ENCODE assay signal across 28 cellular contexts in genomic region chr17:59631221-59631720, GRCh38. TPM values are rescaled to one million over a fixed set of nuclear protein-coding genes. Genes with fewer than 3 reads are reported as not detected.
A peak's percentile ranks its signal among the peaks of the same experiment; 100 is the strongest.
DNase-seq lines count a peak whose midpoint lies in the region; ATAC-seq and TF ChIP-seq lines count a peak whose summit lies in the region.
"Had no signal": no experiment of that assay in that cellular context is flagged by ENCODE, and none has a peak within 500 bp of the region (broad histone marks: within the 10 kb centered on the region; RNA-seq: fewer than 3 reads in every experiment).

No MANE protein-coding gene starts in this region.

- ATAC-seq in activated T-cell treated with anti-CD3 and anti-CD28 coated beads, Interleukin-2, amount 50 U/mL, for 72 hours (replicated peaks in 1 of 2): no peak
- ATAC-seq in activated T-cell treated with anti-CD3 and anti-CD28 coated beads, Interleukin-2, amount 50 U/mL, for 4 hours: no peak
- ATAC-seq in stimulated activated effector memory CD8-positive, alpha-beta T cell treated with anti-CD3 and anti-CD28 coated beads, Interleukin-12 subunit alpha, Interleukin-12 subunit beta, amount 100 ng/mL, for 72 hours: no peak
- ATAC-seq in activated CD8-positive, alpha-beta T cell treated with anti-CD3 and anti-CD28 coated beads for 36 hours: no peak
- no peak for ATAC-seq in GM18873 (IDR thresholded peaks at IDR 0.05; ENCODE audit: low FRiP score, unreplicated experiment)
- ATAC-seq: A549; naive thymus-derived CD4-positive, alpha-beta T cell; stimulated activated naive CD8-positive, alpha-beta T cell treated with anti-CD3 and anti-CD28 coated beads, Interleukin-15, amount 100 ng/mL, for 72 hours had no signal

- no peaks in the 10 kb centered on the region for H3K27me3 ChIP-seq in dorsolateral prefrontal cortex
- H3K27me3 ChIP-seq: vagina had no signal

- intact Hi-C loops in dendritic cell treated with granulocyte-macrophage colony-stimulating factor and Interleukin-4, amounts not matched to agents 40 ng/mL and 50 ng/mL, for 4 days (cut with micrococcal nuclease): no loop called here
- intact Hi-C loops in activated CD8-positive, alpha-beta T cell treated with anti-CD3 and anti-CD28 coated beads for 36 hours (cut with micrococcal nuclease): no loop called here
- intact Hi-C loops in dorsolateral prefrontal cortex (cut with DNase I): no loop called here

- peaks cover 91% of the 10 kb centered on the region for H3K4me1 Mint-ChIP-seq in activated T-cell treated with anti-CD3 and anti-CD28 coated beads, Interleukin-2, amount 50 U/mL, for 72 hours (ENCODE audit: low read depth)
- H3K4me1 Mint-ChIP-seq in activated T-cell treated with anti-CD3 and anti-CD28 coated beads, Interleukin-2, amount 50 U/mL, for 4 hours (ENCODE audit: low read depth): peaks cover 69% of the 10 kb centered on the region
- H3K4me1 Mint-ChIP-seq in HFFc6 (ENCODE audit: low read depth): peaks cover 80% of the 10 kb centered on the region
- peaks cover 57% of the 10 kb centered on the region for H3K4me1 Mint-ChIP-seq in dendritic cell treated with granulocyte-macrophage colony-stimulating factor and Interleukin-4, amounts not matched to agents 40 ng/mL and 50 ng/mL, for 4 days (ENCODE audit: low read depth)
- peaks cover 58% of the 10 kb centered on the region for H3K4me1 Mint-ChIP-seq in stimulated activated effector memory CD8-positive, alpha-beta T cell treated with anti-CD3 and anti-CD28 coated beads, Interleukin-12 subunit alpha, Interleukin-12 subunit beta, amount 100 ng/mL, for 72 hours
- H3K4me1 Mint-ChIP-seq in activated CD8-positive, alpha-beta T cell treated with anti-CD3 and anti-CD28 coated beads for 36 hours (ENCODE audit: low read depth): peaks cover 67% of the 10 kb centered on the region

- peaks cover 0 to 3% of the 10 kb centered on the region in 2 donors for H3K9me3 Mint-ChIP-seq in activated T-cell treated with anti-CD3 and anti-CD28 coated beads, Interleukin-2, amount 50 U/mL, for 72 hours
- no peaks in the 10 kb centered on the region for H3K9me3 Mint-ChIP-seq in activated T-cell treated with anti-CD3 and anti-CD28 coated beads, Interleukin-2, amount 50 U/mL, for 4 hours
- no peaks in the 10 kb centered on the region for H3K9me3 Mint-ChIP-seq in HFFc6
- no peaks in the 10 kb centered on the region for H3K9me3 Mint-ChIP-seq in dendritic cell treated with granulocyte-macrophage colony-stimulating factor and Interleukin-4, amounts not matched to agents 40 ng/mL and 50 ng/mL, for 4 days
- H3K9me3 Mint-ChIP-seq in stimulated activated effector memory CD8-positive, alpha-beta T cell treated with anti-CD3 and anti-CD28 coated beads, Interleukin-12 subunit alpha, Interleukin-12 subunit beta, amount 100 ng/mL, for 72 hours: no peaks in the 10 kb centered on the region
- peaks cover 2% of the 10 kb centered on the region for H3K9me3 Mint-ChIP-seq in activated CD8-positive, alpha-beta T cell treated with anti-CD3 and anti-CD28 coated beads for 36 hours
- H3K9me3 Mint-ChIP-seq: central memory CD8-positive, alpha-beta T cell; naive thymus-derived CD4-positive, alpha-beta T cell; stimulated activated naive CD8-positive, alpha-beta T cell treated with anti-CD3 and anti-CD28 coated beads, Interleukin-15, amount 100 ng/mL, for 72 hours had no signal

- peak overlapping the region in 1 of 2 donors; percentile 33 for H3K4me3 Mint-ChIP-seq in activated T-cell treated with anti-CD3 and anti-CD28 coated beads, Interleukin-2, amount 50 U/mL, for 72 hours
- no peak overlapping the region for H3K4me3 Mint-ChIP-seq in activated T-cell treated with anti-CD3 and anti-CD28 coated beads, Interleukin-2, amount 50 U/mL, for 4 hours
- peak overlapping the region; percentile 26; the same call in 1 of the 2 replicates for H3K4me3 Mint-ChIP-seq in HFFc6
- no peak overlapping the region for H3K4me3 Mint-ChIP-seq in dendritic cell treated with granulocyte-macrophage colony-stimulating factor and Interleukin-4, amounts not matched to agents 40 ng/mL and 50 ng/mL, for 4 days
- no peak overlapping the region for H3K4me3 Mint-ChIP-seq in stimulated activated effector memory CD8-positive, alpha-beta T cell treated with anti-CD3 and anti-CD28 coated beads, Interleukin-12 subunit alpha, Interleukin-12 subunit beta, amount 100 ng/mL, for 72 hours
- H3K4me3 Mint-ChIP-seq in activated CD8-positive, alpha-beta T cell treated with anti-CD3 and anti-CD28 coated beads for 36 hours: no peak overlapping the region
- H3K4me3 Mint-ChIP-seq: B cell; central memory CD8-positive, alpha-beta T cell; stimulated activated naive CD8-positive, alpha-beta T cell treated with anti-CD3 and anti-CD28 coated beads, Interleukin-15, amount 100 ng/mL, for 72 hours had no signal

- peak overlapping the region; percentile 75 for H3K27ac Mint-ChIP-seq in activated T-cell treated with anti-CD3 and anti-CD28 coated beads, Interleukin-2, amount 50 U/mL, for 72 hours
- peak overlapping the region; percentile 36 for H3K27ac Mint-ChIP-seq in HFFc6
- peak overlapping the region; percentile 79 for H3K27ac Mint-ChIP-seq in dendritic cell treated with granulocyte-macrophage colony-stimulating factor and Interleukin-4, amounts not matched to agents 40 ng/mL and 50 ng/mL, for 4 days
- H3K27ac Mint-ChIP-seq in stimulated activated effector memory CD8-positive, alpha-beta T cell treated with anti-CD3 and anti-CD28 coated beads, Interleukin-12 subunit alpha, Interleukin-12 subunit beta, amount 100 ng/mL, for 72 hours: peak overlapping the region; percentile 48
- no peak overlapping the region for H3K27ac Mint-ChIP-seq in activated CD8-positive, alpha-beta T cell treated with anti-CD3 and anti-CD28 coated beads for 36 hours
- H3K27ac Mint-ChIP-seq: B cell had no signal

- H3K27me3 Mint-ChIP-seq in activated T-cell treated with anti-CD3 and anti-CD28 coated beads, Interleukin-2, amount 50 U/mL, for 72 hours (ENCODE audit: low read depth): no peaks in the 10 kb centered on the region
- no peaks in the 10 kb centered on the region for H3K27me3 Mint-ChIP-seq in activated T-cell treated with anti-CD3 and anti-CD28 coated beads, Interleukin-2, amount 50 U/mL, for 4 hours (ENCODE audit: low read depth)
- H3K27me3 Mint-ChIP-seq in HFFc6 (ENCODE audit: insufficient read depth): no peaks in the 10 kb centered on the region
- H3K27me3 Mint-ChIP-seq in dendritic cell treated with granulocyte-macrophage colony-stimulating factor and Interleukin-4, amounts not matched to agents 40 ng/mL and 50 ng/mL, for 4 days: no peaks in the 10 kb centered on the region
- H3K27me3 Mint-ChIP-seq in activated CD8-positive, alpha-beta T cell treated with anti-CD3 and anti-CD28 coated beads for 36 hours: no peaks in the 10 kb centered on the region
- H3K27me3 Mint-ChIP-seq: B cell; central memory CD8-positive, alpha-beta T cell; naive thymus-derived CD4-positive, alpha-beta T cell; stimulated activated naive CD8-positive, alpha-beta T cell treated with anti-CD3 and anti-CD28 coated beads, Interleukin-15, amount 100 ng/mL, for 72 hours had no signal

- H3K36me3 Mint-ChIP-seq in activated T-cell treated with anti-CD3 and anti-CD28 coated beads, Interleukin-2, amount 50 U/mL, for 72 hours (ENCODE audit: insufficient read depth in 2 of 2): peaks cover 6 to 15% of the 10 kb centered on the region in 2 donors
- H3K36me3 Mint-ChIP-seq in activated T-cell treated with anti-CD3 and anti-CD28 coated beads, Interleukin-2, amount 50 U/mL, for 4 hours (ENCODE audit: insufficient read depth): peaks cover 11% of the 10 kb centered on the region
- H3K36me3 Mint-ChIP-seq in HFFc6 (ENCODE audit: low read depth): peaks cover 23% of the 10 kb centered on the region
- H3K36me3 Mint-ChIP-seq in dendritic cell treated with granulocyte-macrophage colony-stimulating factor and Interleukin-4, amounts not matched to agents 40 ng/mL and 50 ng/mL, for 4 days (ENCODE audit: low read depth): peaks cover 37% of the 10 kb centered on the region
- H3K36me3 Mint-ChIP-seq in stimulated activated effector memory CD8-positive, alpha-beta T cell treated with anti-CD3 and anti-CD28 coated beads, Interleukin-12 subunit alpha, Interleukin-12 subunit beta, amount 100 ng/mL, for 72 hours: peaks cover 46% of the 10 kb centered on the region
- H3K36me3 Mint-ChIP-seq in activated CD8-positive, alpha-beta T cell treated with anti-CD3 and anti-CD28 coated beads for 36 hours (ENCODE audit: low read depth): peaks cover 40% of the 10 kb centered on the region

- POLR2A ChIA-PET in activated CD8-positive, alpha-beta T cell treated with anti-CD3 and anti-CD28 coated beads for 36 hours (lab: Charles Lee): no interaction called here

- no peak for DNase-seq in activated T-cell treated with anti-CD3 and anti-CD28 coated beads, Interleukin-2, amount 50 U/mL, for 72 hours
- DNase-seq in activated T-cell treated with anti-CD3 and anti-CD28 coated beads, Interleukin-2, amount 50 U/mL, for 4 hours: no peak
- DNase-seq in HFFc6 (no peak), dorsolateral prefrontal cortex (no peak)
- DNase-seq in stimulated activated effector memory CD8-positive, alpha-beta T cell treated with anti-CD3 and anti-CD28 coated beads, Interleukin-12 subunit alpha, Interleukin-12 subunit beta, amount 100 ng/mL, for 72 hours (ENCODE audit: low spot score in 2 of 2): no peak
- no peak for DNase-seq in activated CD8-positive, alpha-beta T cell treated with anti-CD3 and anti-CD28 coated beads for 36 hours
- DNase-seq: activated CD4-positive, CD25-positive, alpha-beta regulatory T cell; activated T-cell treated with anti-CD3 and anti-CD28 coated beads, Interleukin-2, amount 50 U/mL, for 1 hour; COR-L47; GDM1; H7; hypothalamus; islet precursor cell; midbrain; naive thymus-derived CD4-positive, alpha-beta T cell; NCI-H1105 treated with DMSO at 0.1 percent for 48 hours; NCI-H2029 treated with DMSO at 0.1 percent for 48 hours; NCI-H2227 treated with DMSO at 0.1 percent for 48 hours; NCI-H69; occipital lobe; SHP77; stimulated activated naive CD8-positive, alpha-beta T cell treated with anti-CD3 and anti-CD28 coated beads, Interleukin-15, amount 100 ng/mL, for 72 hours had no signal

- no peak overlapping the region for H3K27ac ChIP-seq in dorsolateral prefrontal cortex
- H3K27ac ChIP-seq: A549, vagina had no signal

- H3K4me3 ChIP-seq in dorsolateral prefrontal cortex: no peak overlapping the region
- H3K4me3 ChIP-seq: A549, vagina had no signal

- CTCF ChIA-PET in activated CD8-positive, alpha-beta T cell treated with anti-CD3 and anti-CD28 coated beads for 36 hours (lab: Charles Lee): no interaction called here

- TF ChIP-seq CTCF in HFFc6 (IDR thresholded peaks at IDR 0.05) (no peak), dorsolateral prefrontal cortex (IDR thresholded peaks at IDR 0.05 in 54 of 56, conservative IDR thresholded peaks at IDR 0.05 in 2 of 56; ENCODE audit: low read depth in 1 of 56, partially characterized antibody in 56 of 56) (no peak)
- TF ChIP-seq CTCF in activated CD8-positive, alpha-beta T cell treated with anti-CD3 and anti-CD28 coated beads for 36 hours (IDR thresholded peaks at IDR 0.05): no peak

RNA-seq across cellular contexts. Expression of gene CLTC, which starts 11.6 kb away (rescaled TPM):
- total RNA-seq in activated T-cell treated with anti-CD3 and anti-CD28 coated beads, Interleukin-2, amount 50 U/mL, for 72 hours: 100 to 1,000 TPM; 144 to 149 TPM
- 100 to 1,000 TPM; 177 to 195 (median 183) TPM for total RNA-seq in activated T-cell treated with anti-CD3 and anti-CD28 coated beads, Interleukin-2, amount 50 U/mL, for 4 hours
- 100 to 1,000 TPM; 354 to 460 (median 397) TPM for total RNA-seq in HFFc6 (2021; fragmentation: NEBNext Ultra II Directional; extraction: Animal tissue kit (Norgen Biotek cat#: 25700))
- 100 to 1,000 TPM; 137 to 142 TPM for total RNA-seq in activated CD8-positive, alpha-beta T cell treated with anti-CD3 and anti-CD28 coated beads for 36 hours
- 100 to 1,000 TPM; 248 to 525 (median 428) TPM for total RNA-seq in dorsolateral prefrontal cortex
